1 cellular context compared by ENCODE assay signal in the genomic region with DNA sequence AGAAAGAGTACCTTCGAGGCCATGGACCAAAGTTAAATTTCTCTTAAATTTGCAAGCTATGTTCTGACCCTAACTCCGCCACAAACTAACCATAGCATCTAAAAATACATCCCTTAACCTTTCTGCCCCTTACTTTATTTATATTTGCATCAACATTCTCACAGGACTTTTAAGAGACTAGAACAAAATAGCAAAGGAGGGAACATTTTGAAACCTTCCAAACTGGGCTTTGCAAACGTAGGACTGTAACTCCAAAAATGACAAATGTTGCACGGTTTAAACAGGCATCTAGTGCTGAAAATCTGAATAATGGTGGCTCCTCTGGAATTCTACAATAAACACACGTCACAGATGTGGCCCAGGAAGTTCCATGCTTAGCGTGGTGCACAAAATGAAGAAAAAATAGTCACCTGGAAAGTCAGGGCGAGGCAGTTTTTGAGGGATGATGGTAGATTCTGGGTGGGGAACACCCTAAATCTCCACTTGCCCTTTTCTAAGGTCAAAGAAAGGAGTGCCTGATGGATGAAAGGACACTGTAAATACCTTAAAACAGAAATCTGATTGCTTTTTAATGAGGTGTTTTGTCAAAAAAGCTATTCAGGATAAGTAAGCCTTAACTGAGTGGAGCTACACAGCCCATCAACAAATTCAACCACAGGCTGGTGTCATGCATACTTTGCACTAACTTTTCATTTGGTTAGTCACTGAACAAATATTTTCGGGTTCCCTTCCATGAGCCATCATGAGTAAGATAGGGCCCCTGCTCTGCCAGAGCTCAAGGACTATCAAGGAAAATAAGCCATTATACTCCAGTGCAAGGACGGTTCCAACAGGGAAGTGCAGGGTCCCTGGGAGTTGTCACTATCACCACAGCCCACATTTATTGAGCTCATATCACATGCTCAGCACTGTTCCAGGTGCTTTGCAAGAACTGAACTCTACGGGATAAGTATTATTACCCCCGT.
TF ChIP-seq lines count a peak whose summit lies in the region.

No MANE protein-coding gene starts in this region.

TF ChIP-seq in HepG2, 621 proteins besides CTCF, POLR2A, EP300 and RAD21 (continued from another document and continues in another):
- TF ChIP-seq, protein P1, sequence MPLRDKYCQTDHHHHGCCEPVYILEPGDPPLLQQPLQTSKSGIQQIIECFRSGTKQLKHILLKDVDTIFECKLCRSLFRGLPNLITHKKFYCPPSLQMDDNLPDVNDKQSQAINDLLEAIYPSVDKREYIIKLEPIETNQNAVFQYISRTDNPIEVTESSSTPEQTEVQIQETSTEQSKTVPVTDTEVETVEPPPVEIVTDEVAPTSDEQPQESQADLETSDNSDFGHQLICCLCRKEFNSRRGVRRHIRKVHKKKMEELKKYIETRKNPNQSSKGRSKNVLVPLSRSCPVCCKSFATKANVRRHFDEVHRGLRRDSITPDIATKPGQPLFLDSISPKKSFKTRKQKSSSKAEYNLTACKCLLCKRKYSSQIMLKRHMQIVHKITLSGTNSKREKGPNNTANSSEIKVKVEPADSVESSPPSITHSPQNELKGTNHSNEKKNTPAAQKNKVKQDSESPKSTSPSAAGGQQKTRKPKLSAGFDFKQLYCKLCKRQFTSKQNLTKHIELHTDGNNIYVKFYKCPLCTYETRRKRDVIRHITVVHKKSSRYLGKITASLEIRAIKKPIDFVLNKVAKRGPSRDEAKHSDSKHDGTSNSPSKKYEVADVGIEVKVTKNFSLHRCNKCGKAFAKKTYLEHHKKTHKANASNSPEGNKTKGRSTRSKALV (CRISPR knock-in tag; IDR thresholded peaks at IDR 0.05) = 0 out of 2 replicates have a peak, but pooled peaks have one; percentile 65
- TF ChIP-seq ZNF615 (CRISPR knock-in tag; IDR thresholded peaks at IDR 0.05; ENCODE audit: borderline replicate concordance) (no peak), KIAA2018 (CRISPR knock-in tag; IDR thresholded peaks at IDR 0.05; ENCODE audit: borderline replicate concordance) (no peak), MIER2 (CRISPR knock-in tag; IDR thresholded peaks at IDR 0.05) (peak; percentile 75), ZBTB10 (CRISPR knock-in tag; IDR thresholded peaks at IDR 0.05; ENCODE audit: borderline replicate concordance) (peak; percentile 51; the same call in 1 of the 2 replicates), HDAC2 (CRISPR knock-in tag; IDR thresholded peaks at IDR 0.05) (peak; percentile 85), IRF2 (CRISPR knock-in tag; IDR thresholded peaks at IDR 0.05) (peak; percentile 72; the same call in 1 of the 2 replicates), CREM (IDR thresholded peaks at IDR 0.05) (peak; percentile 63; the same call in 1 of the 2 replicates), CREM (CRISPR knock-in tag; IDR thresholded peaks at IDR 0.05) (no peak), ZNF441 (CRISPR knock-in tag; IDR thresholded peaks at IDR 0.05; ENCODE audit: borderline replicate concordance) (no peak), TCF7L2 (IDR thresholded peaks at IDR 0.05; ENCODE audit: low read depth, low read length) (no peak), PATZ1 (CRISPR knock-in tag; IDR thresholded peaks at IDR 0.05) (peak; percentile 53; the same call in 1 of the 2 replicates), ZC3H13 (CRISPR knock-in tag; IDR thresholded peaks at IDR 0.05) (no peak), ZBTB34 (CRISPR knock-in tag; IDR thresholded peaks at IDR 0.05) (peak; percentile 46; the same call in 1 of the 2 replicates), PHF5A (CRISPR knock-in tag; IDR thresholded peaks at IDR 0.05; ENCODE audit: low read depth, unreplicated experiment) (peak; percentile 92), NR2F6 (IDR thresholded peaks at IDR 0.05) (no peak), NR2F6 (CRISPR knock-in tag; IDR thresholded peaks at IDR 0.05) (peak; percentile 71), ZNF446 (CRISPR knock-in tag; IDR thresholded peaks at IDR 0.05) (no peak), ZNF468 (CRISPR knock-in tag; IDR thresholded peaks at IDR 0.05) (peak; percentile 76; the same call in 1 of the 2 replicates), ZNF7 (CRISPR knock-in tag; IDR thresholded peaks at IDR 0.05) (no peak), TGIF2 (CRISPR knock-in tag; IDR thresholded peaks at IDR 0.05) (peak; percentile 38; the same call in 1 of the 2 replicates), NR3C1 (CRISPR knock-in tag; IDR thresholded peaks at IDR 0.05) (no peak), TBX2 (CRISPR knock-in tag; IDR thresholded peaks at IDR 0.05; ENCODE audit: borderline replicate concordance) (peak; percentile 78; the same call in 1 of the 2 replicates), JUND (CRISPR knock-in tag; IDR thresholded peaks at IDR 0.05) (peak; percentile 77; the same call in 1 of the 2 replicates), NFIC (IDR thresholded peaks at IDR 0.05; ENCODE audit: low read length) (peak; percentile 62), TFAP4 (IDR thresholded peaks at IDR 0.05; ENCODE audit: borderline replicate concordance, low read depth) (peak; percentile 28; the same call in 1 of the 2 replicates), ZBTB1 (CRISPR knock-in tag; IDR thresholded peaks at IDR 0.05; ENCODE audit: borderline replicate concordance) (no peak)
- TF ChIP-seq, protein P2, sequence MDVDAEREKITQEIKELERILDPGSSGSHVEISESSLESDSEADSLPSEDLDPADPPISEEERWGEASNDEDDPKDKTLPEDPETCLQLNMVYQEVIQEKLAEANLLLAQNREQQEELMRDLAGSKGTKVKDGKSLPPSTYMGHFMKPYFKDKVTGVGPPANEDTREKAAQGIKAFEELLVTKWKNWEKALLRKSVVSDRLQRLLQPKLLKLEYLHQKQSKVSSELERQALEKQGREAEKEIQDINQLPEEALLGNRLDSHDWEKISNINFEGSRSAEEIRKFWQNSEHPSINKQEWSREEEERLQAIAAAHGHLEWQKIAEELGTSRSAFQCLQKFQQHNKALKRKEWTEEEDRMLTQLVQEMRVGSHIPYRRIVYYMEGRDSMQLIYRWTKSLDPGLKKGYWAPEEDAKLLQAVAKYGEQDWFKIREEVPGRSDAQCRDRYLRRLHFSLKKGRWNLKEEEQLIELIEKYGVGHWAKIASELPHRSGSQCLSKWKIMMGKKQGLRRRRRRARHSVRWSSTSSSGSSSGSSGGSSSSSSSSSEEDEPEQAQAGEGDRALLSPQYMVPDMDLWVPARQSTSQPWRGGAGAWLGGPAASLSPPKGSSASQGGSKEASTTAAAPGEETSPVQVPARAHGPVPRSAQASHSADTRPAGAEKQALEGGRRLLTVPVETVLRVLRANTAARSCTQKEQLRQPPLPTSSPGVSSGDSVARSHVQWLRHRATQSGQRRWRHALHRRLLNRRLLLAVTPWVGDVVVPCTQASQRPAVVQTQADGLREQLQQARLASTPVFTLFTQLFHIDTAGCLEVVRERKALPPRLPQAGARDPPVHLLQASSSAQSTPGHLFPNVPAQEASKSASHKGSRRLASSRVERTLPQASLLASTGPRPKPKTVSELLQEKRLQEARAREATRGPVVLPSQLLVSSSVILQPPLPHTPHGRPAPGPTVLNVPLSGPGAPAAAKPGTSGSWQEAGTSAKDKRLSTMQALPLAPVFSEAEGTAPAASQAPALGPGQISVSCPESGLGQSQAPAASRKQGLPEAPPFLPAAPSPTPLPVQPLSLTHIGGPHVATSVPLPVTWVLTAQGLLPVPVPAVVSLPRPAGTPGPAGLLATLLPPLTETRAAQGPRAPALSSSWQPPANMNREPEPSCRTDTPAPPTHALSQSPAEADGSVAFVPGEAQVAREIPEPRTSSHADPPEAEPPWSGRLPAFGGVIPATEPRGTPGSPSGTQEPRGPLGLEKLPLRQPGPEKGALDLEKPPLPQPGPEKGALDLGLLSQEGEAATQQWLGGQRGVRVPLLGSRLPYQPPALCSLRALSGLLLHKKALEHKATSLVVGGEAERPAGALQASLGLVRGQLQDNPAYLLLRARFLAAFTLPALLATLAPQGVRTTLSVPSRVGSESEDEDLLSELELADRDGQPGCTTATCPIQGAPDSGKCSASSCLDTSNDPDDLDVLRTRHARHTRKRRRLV (CRISPR knock-in tag; IDR thresholded peaks at IDR 0.05) = no peak
